Comparison of ENCODE assay signal across 13 cellular contexts in genomic region chr1:78553859-78554258, GRCh38.
DNase-seq lines count a peak whose midpoint lies in the region; ATAC-seq and TF ChIP-seq lines count a peak whose summit lies in the region.
"Had no signal": no experiment of that assay in that cellular context is flagged by ENCODE, and none has a peak within 500 bp of the region (broad histone marks: within the 10 kb centered on the region; RNA-seq: fewer than 3 reads in every experiment).

No MANE protein-coding gene starts in this region.

- H3K4me2 ChIP-seq in IMR-90 (ENCODE audit: low read depth, low read length): no peak overlapping the region
- H3K4me2 ChIP-seq: A549, smooth muscle cell had no signal

- no peak overlapping the region for H3K4me3 ChIP-seq in IMR-90 (ENCODE audit: insufficient read depth, low read depth, low read length)
- H3K4me3 ChIP-seq: A549, cardiac muscle cell, smooth muscle cell had no signal

- H3K27me3 Mint-ChIP-seq in WTC11 (ENCODE audit: low read depth): peaks cover 18% of the 10 kb centered on the region
- no peaks in the 10 kb centered on the region for H3K27me3 Mint-ChIP-seq in mesothelial cell of epicardium (ENCODE audit: low read depth)

- H2BK120ac ChIP-seq in IMR-90 (ENCODE audit: low read depth, low read length): no peak overlapping the region

- no peak overlapping the region for H2BK20ac ChIP-seq in IMR-90 (ENCODE audit: low read depth, low read length)

- H3K4ac ChIP-seq in IMR-90 (ENCODE audit: low read depth, low read length): no peak overlapping the region

- H3K79me1 ChIP-seq in IMR-90 (ENCODE audit: low read depth in 1 of 2, low read length in 2 of 2): no peaks in the 10 kb centered on the region

- no peak overlapping the region for H2BK15ac ChIP-seq in IMR-90 (ENCODE audit: low read depth, low read length)

- H3K9me3 Mint-ChIP-seq in WTC11 (peaks cover 44% of the 10 kb centered on the region), mesothelial cell of epicardium (peaks cover 50% of the 10 kb centered on the region)

- no peak overlapping the region for H2BK5ac ChIP-seq in IMR-90 (ENCODE audit: low read depth, low read length, poor library complexity, severe bottlenecking)

- 59% methylated on average over 3 of the region's 5 CpGs; no CpG with 5 or more reads in 1 of the 2 experiments for WGBS in IMR-90 (ENCODE audit: extremely low coverage in 2 of 2, insufficient read length in 1 of 2), 2 experiments

- no peak overlapping the region for H3K56ac ChIP-seq in IMR-90 (ENCODE audit: extremely low read depth, insufficient read depth, low read length)

- no peak overlapping the region for H4K91ac ChIP-seq in IMR-90 (ENCODE audit: insufficient read depth, low read depth, low read length)

- peak; percentile 19; the same call in 1 of the 2 replicates for TF ChIP-seq RAD21 in IMR-90 (IDR thresholded peaks at IDR 0.05; ENCODE audit: low read length)

- ATAC-seq in IMR-90 (ENCODE audit: low read depth) (no peak), WTC11 (peak; percentile 95), GM18511 (IDR thresholded peaks at IDR 0.05; ENCODE audit: unreplicated experiment) (no peak)
- ATAC-seq: A549 had no signal

- no peaks in the 10 kb centered on the region for H4K20me1 ChIP-seq in IMR-90 (ENCODE audit: insufficient read depth, low read length)

- no peak overlapping the region for H3K18ac ChIP-seq in IMR-90 (ENCODE audit: low read depth, low read length)

- in situ Hi-C loops in IMR-90 (cut with MboI; ENCODE audit: low sequenced_read_pairs): no loop called here

- no peak overlapping the region for H2AK9ac ChIP-seq in IMR-90 (replicated peaks; ENCODE audit: low read depth, low read length, poor library complexity)

- H4K5ac ChIP-seq in IMR-90 (ENCODE audit: low read depth, low read length): no peak overlapping the region

- H3K36me3 Mint-ChIP-seq in WTC11 (peaks cover 9% of the 10 kb centered on the region; the same call in 1 of the 2 replicates), mesothelial cell of epicardium (no peaks in the 10 kb centered on the region)

- peaks cover 11% of the 10 kb centered on the region for H3K9me3 ChIP-seq in IMR-90 (ENCODE audit: control insufficient read depth, insufficient read depth, low read length)
- H3K9me3 ChIP-seq: A549 had no signal

- CTCF ChIA-PET in IMR-90 (lab: Yijun Ruan, JAX): no interaction called here
- CTCF ChIA-PET in WTC11 (lab: Charles Lee): interaction anchor here (0.6 to 1.3 kb wide), 10 partner anchors 9 to 423 kb away, joined by 3 to 8 read pairs (median 3); partner anchors contain the start of gene IFI44L

- no peak overlapping the region for H3K23ac ChIP-seq in IMR-90 (ENCODE audit: low read depth, low read length)

- no peak overlapping the region for H3K14ac ChIP-seq in IMR-90 (replicated peaks; ENCODE audit: low read depth, low read length)

- H3K4me1 ChIP-seq in IMR-90 (ENCODE audit: control insufficient read depth, insufficient read depth, low read length): no peaks in the 10 kb centered on the region
- H3K4me1 ChIP-seq: A549 had no signal

- H4K8ac ChIP-seq in IMR-90 (ENCODE audit: low read depth in 2 of 2, low read length in 2 of 2): no peak overlapping the region

- H3K4me1 Mint-ChIP-seq in WTC11 (no peaks in the 10 kb centered on the region), mesothelial cell of epicardium (no peaks in the 10 kb centered on the region)

- no peaks in the 10 kb centered on the region for H3K36me3 ChIP-seq in IMR-90 (ENCODE audit: control insufficient read depth, insufficient read depth, low read length)
- H3K36me3 ChIP-seq: cardiac muscle cell had no signal

- DNase-seq in NCI-H82 (lab: John Stamatoyannopoulos, UW): peak; percentile 51
- no peak for DNase-seq in NCI-H82 treated with DMSO at 0.1 percent for 48 hours (lab: John Stamatoyannopoulos, UW; ENCODE audit: unreplicated experiment)
- no peak for DNase-seq in IMR-90
- peak; percentile 14 for DNase-seq in WTC11 (ENCODE audit: low spot score)
- DNase-seq in mesothelial cell of epicardium (ENCODE audit: low spot score in 2 of 2, unreplicated experiment in 2 of 2): no peak
- DNase-seq in ureter (ENCODE audit: low spot score): no peak
- DNase-seq in SW 1271 (lab: John Stamatoyannopoulos, UW): no peak
- DNase-seq: activated T-cell treated with anti-CD3 and anti-CD28 coated beads, Interleukin-2, amount 50 U/mL, for 24 hours; NCI-H2171 had no signal

- intact Hi-C loops in IMR-90 (cut with micrococcal nuclease): no loop called here

- POLR2A ChIA-PET in IMR-90 (lab: Charles Lee; ENCODE audit: unreplicated experiment) (no interaction called here), WTC11 (lab: Charles Lee) (no interaction called here)

- H2AK5ac ChIP-seq in IMR-90 (ENCODE audit: low read depth, low read length): no peak overlapping the region

- no peak overlapping the region for H3K27ac ChIP-seq in IMR-90 (ENCODE audit: insufficient read depth, low read length)
- H3K27ac ChIP-seq: A549, cardiac muscle cell had no signal

- no peak for TF ChIP-seq POLR2A in IMR-90 (IDR thresholded peaks at IDR 0.05; ENCODE audit: low read depth, low read length)

- dilution Hi-C loops in IMR-90 (cut with HindIII; ENCODE audit: low sequenced_read_pairs, unreplicated experiment): no loop called here

- no TSS peak for BruUV-seq in IMR-90 (replicated peaks; lab: Mats Ljungman, UMichigan)

- no peak overlapping the region for H3K27ac Mint-ChIP-seq in WTC11
- H3K27ac Mint-ChIP-seq in mesothelial cell of epicardium: no peak overlapping the region
- H3K27ac Mint-ChIP-seq: activated T-cell treated with anti-CD3 and anti-CD28 coated beads, Interleukin-2, amount 50 U/mL, for 24 hours had no signal

- H3K4me3 Mint-ChIP-seq in WTC11 (no peak overlapping the region), mesothelial cell of epicardium (no peak overlapping the region)
- H3K4me3 Mint-ChIP-seq: activated T-cell treated with anti-CD3 and anti-CD28 coated beads, Interleukin-2, amount 50 U/mL, for 24 hours had no signal

- H2AFZ ChIP-seq in IMR-90 (replicated peaks; ENCODE audit: low read length, poor library complexity): no peak overlapping the region

- TF ChIP-seq CTCF in IMR-90 (conservative IDR thresholded peaks at IDR 0.05; ENCODE audit: low read depth, low read length): no peak; the same call in 1 of the 2 replicates
- TF ChIP-seq CTCF in WTC11 (IDR thresholded peaks at IDR 0.05): peak; percentile 25; the same call in 1 of the 2 replicates
- peak; percentile 25 for TF ChIP-seq CTCF in mesothelial cell of epicardium (IDR thresholded peaks at IDR 0.05; ENCODE audit: unreplicated experiment)

- H3K27me3 ChIP-seq in IMR-90 (ENCODE audit: control insufficient read depth, insufficient read depth, low read length): no peaks in the 10 kb centered on the region
- H3K27me3 ChIP-seq: cardiac muscle cell had no signal

- H3K9me1 ChIP-seq in IMR-90 (ENCODE audit: insufficient read depth, low read length): no peaks in the 10 kb centered on the region

- no peak overlapping the region for H3K9ac ChIP-seq in IMR-90 (ENCODE audit: low read depth, low read length)

TF ChIP-seq in IMR-90, 13 proteins besides CTCF, POLR2A, EP300 and RAD21:
- TF ChIP-seq MAZ (IDR thresholded peaks at IDR 0.05; ENCODE audit: borderline replicate concordance, low read depth, low read length): no peak
- no peak for TF ChIP-seq MXI1 (IDR thresholded peaks at IDR 0.05; ENCODE audit: borderline replicate concordance, low read depth, low read length)
- TF ChIP-seq RFX5 (IDR thresholded peaks at IDR 0.05; ENCODE audit: low read depth, low read length): no peak
TF ChIP-seq in IMR-90: peak in this region for 0.

TF ChIP-seq in WTC11, 78 proteins besides CTCF, POLR2A, EP300 and RAD21 (continues in another document):
- TF ChIP-seq NR2C2 (CRISPR knock-in tag; IDR thresholded peaks at IDR 0.05) (no peak), ZNF138 (CRISPR knock-in tag; conservative IDR thresholded peaks at IDR 0.05) (no peak), IRF2 (CRISPR knock-in tag; IDR thresholded peaks at IDR 0.05; ENCODE audit: borderline replicate concordance, low read depth) (no peak), HMGA2 (CRISPR knock-in tag; IDR thresholded peaks at IDR 0.05) (no peak), SMAD3 (CRISPR knock-in tag; IDR thresholded peaks at IDR 0.05; ENCODE audit: borderline replicate concordance) (no peak), FOXJ3 (CRISPR knock-in tag; IDR thresholded peaks at IDR 0.05; ENCODE audit: borderline replicate concordance) (no peak), STAT6 (CRISPR knock-in tag; conservative IDR thresholded peaks at IDR 0.05; ENCODE audit: low read depth) (no peak)

Comparison
In these comparisons a context has a peak if more than half of its experiments do, and no peak if none do; other contexts are left out.
1. DNase-seq: peak in NCI-H82 (single experiment) and WTC11 (single experiment); none in NCI-H82 treated with DMSO at 0.1 percent for 48 hours (single experiment), IMR-90 (single experiment), mesothelial cell of epicardium (0 of 2), ureter (single experiment) and SW 1271 (0 of 2).